In the genomic region with DNA sequence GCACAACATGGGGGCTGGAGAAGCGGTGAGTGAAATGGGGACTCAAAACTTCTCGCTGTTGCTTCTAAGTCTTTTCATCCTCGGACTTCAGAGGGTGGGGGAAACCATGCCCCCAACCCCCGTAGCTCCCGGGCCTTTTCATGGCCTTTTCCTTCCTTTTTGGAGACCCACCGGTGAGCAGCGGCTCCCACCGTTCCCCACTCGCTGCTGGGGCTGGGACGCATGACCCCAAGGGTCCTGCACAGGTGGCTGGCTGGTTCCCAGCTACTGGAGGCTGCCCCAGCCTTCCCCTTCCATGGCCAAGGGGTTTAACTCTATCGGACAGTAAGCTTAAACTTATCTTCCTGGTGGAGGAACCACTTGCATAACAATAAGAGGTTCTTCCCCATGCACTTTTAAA, we compare ENCODE assay signal across 19 cellular contexts.
"Had no signal": no experiment of that assay in that cellular context is flagged by ENCODE, and none has a peak within 500 bp of the region (broad histone marks: within the 10 kb centered on the region; RNA-seq: fewer than 3 reads in every experiment).

No MANE protein-coding gene starts in this region.

- H3K4me1 ChIP-seq: esophagus muscularis mucosa, foreskin keratinocyte, gastroesophageal sphincter, heart left ventricle, left lung, lower lobe of right lung had no signal

- H3K27ac ChIP-seq: coronary artery, dorsolateral prefrontal cortex, esophagus muscularis mucosa, foreskin keratinocyte, gastroesophageal sphincter, heart left ventricle, hepatocyte, left lung, lower lobe of right lung had no signal

- ATAC-seq: foreskin keratinocyte, gastroesophageal sphincter, heart left ventricle, left cardiac atrium, left lung, left ventricle myocardium superior, lower lobe of right lung, mucosa of descending colon had no signal

- H3K4me2 ChIP-seq: hepatocyte had no signal

- H2AFZ ChIP-seq: hepatocyte had no signal

- H3K4me1 Mint-ChIP-seq: immature natural killer cell had no signal

- H3K4me3 ChIP-seq: coronary artery, dorsolateral prefrontal cortex, esophagus muscularis mucosa, gastroesophageal sphincter, heart left ventricle, hepatocyte, left lung, lower lobe of right lung, mucosa of descending colon had no signal

- H3K4me3 Mint-ChIP-seq: immature natural killer cell, mesothelial cell of epicardium had no signal

- H3K27ac Mint-ChIP-seq: immature natural killer cell, mesothelial cell of epicardium had no signal

- H3K36me3 ChIP-seq: esophagus muscularis mucosa, gastroesophageal sphincter, heart left ventricle, left lung, lower lobe of right lung had no signal

- H3K9me3 ChIP-seq: esophagus muscularis mucosa, gastroesophageal sphincter, lower lobe of right lung had no signal

- DNase-seq: dermis blood vessel endothelial cell; dorsolateral prefrontal cortex; effector CD4-positive, alpha-beta T cell; effector memory CD4-positive, alpha-beta T cell; foreskin keratinocyte; heart left ventricle; hypothalamus; immature natural killer cell; left cardiac atrium; left ventricle myocardium superior; lower lobe of right lung; mesenchymal stem cell; mucosa of descending colon had no signal

- H3K9me3 Mint-ChIP-seq: mesothelial cell of epicardium had no signal

- H3K79me2 ChIP-seq: hepatocyte had no signal

- H3K27me3 ChIP-seq: dorsolateral prefrontal cortex, esophagus muscularis mucosa, foreskin keratinocyte, gastroesophageal sphincter, heart left ventricle, hepatocyte, left lung had no signal

- H3K36me3 Mint-ChIP-seq: immature natural killer cell had no signal
